Comparison of ENCODE assay signal across 1 cellular context in genomic region chr16:67543036-67543435, GRCh38.
TF ChIP-seq lines count a peak whose summit lies in the region.

No MANE protein-coding gene starts in this region.

TF ChIP-seq in HEK293T, 16 proteins besides CTCF, POLR2A, EP300 and RAD21:
- no peak for TF ChIP-seq L3MBTL2 (conservative IDR thresholded peaks at IDR 0.05)
- TF ChIP-seq FOXA1 (IDR thresholded peaks at IDR 0.05): no peak
- no peak for TF ChIP-seq ZNF384 (IDR thresholded peaks at IDR 0.05)
- TF ChIP-seq FOXK2 (IDR thresholded peaks at IDR 0.05): no peak
- TF ChIP-seq PKNOX1 (IDR thresholded peaks at IDR 0.05): no peak
- no peak for TF ChIP-seq TARDBP (IDR thresholded peaks at IDR 0.05)
- no peak for TF ChIP-seq LEF1 (IDR thresholded peaks at IDR 0.05; ENCODE audit: borderline replicate concordance)
- TF ChIP-seq SP1 (IDR thresholded peaks at IDR 0.05): no peak
- TF ChIP-seq FOXM1 (IDR thresholded peaks at IDR 0.05; ENCODE audit: borderline replicate concordance): no peak
- no peak for TF ChIP-seq ELF4 (IDR thresholded peaks at IDR 0.05)
- TF ChIP-seq CTBP1 (IDR thresholded peaks at IDR 0.05; ENCODE audit: borderline replicate concordance): no peak
- TF ChIP-seq ARNT (IDR thresholded peaks at IDR 0.05): no peak
- TF ChIP-seq SUZ12 (IDR thresholded peaks at IDR 0.05): no peak
